1 cellular context compared by ENCODE assay signal in the genomic region with DNA sequence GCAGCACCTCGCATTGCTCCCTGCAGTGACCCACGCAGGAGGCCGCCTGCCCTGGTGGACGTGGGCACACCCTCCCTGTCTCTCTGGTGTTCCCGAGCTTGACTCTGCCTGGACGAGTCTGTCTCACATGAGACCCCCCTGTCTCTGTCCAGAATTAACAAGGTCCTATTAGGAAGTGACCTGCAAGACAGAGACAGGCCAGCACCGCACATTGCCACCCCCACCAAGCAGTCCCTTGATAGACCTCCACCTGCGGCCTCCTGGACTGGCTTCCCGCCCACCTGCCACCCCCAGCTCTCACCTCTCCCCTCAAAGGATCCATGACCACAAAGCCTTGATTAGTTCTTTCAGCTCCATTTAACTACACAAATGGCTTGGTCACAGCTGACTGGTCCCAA.
TF ChIP-seq lines count a peak whose summit lies in the region.

No MANE protein-coding gene starts in this region.

TF ChIP-seq in HepG2, 621 proteins besides CTCF, POLR2A, EP300 and RAD21:
- TF ChIP-seq ZNF772 (CRISPR knock-in tag; IDR thresholded peaks at IDR 0.05), result no peak
- TF ChIP-seq MIER3 (CRISPR knock-in tag; IDR thresholded peaks at IDR 0.05; ENCODE audit: borderline replicate concordance), result no peak
- TF ChIP-seq ZNF652 (CRISPR knock-in tag; IDR thresholded peaks at IDR 0.05; ENCODE audit: borderline replicate concordance, low read depth), result no peak
- TF ChIP-seq, protein P1, sequence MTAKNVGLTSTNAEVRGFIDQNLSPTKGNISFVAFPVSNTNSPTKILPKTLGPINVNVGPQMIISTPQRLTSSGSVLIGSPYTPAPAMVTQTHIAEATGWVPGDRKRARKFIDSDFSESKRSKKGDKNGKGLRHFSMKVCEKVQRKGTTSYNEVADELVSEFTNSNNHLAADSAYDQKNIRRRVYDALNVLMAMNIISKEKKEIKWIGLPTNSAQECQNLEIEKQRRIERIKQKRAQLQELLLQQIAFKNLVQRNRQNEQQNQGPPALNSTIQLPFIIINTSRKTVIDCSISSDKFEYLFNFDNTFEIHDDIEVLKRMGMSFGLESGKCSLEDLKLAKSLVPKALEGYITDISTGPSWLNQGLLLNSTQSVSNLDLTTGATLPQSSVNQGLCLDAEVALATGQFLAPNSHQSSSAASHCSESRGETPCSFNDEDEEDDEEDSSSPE (CRISPR knock-in tag; IDR thresholded peaks at IDR 0.05), result no peak
- TF ChIP-seq ZNF24 (IDR thresholded peaks at IDR 0.05), result no peak
- no peak for TF ChIP-seq ZNF446 (CRISPR knock-in tag; IDR thresholded peaks at IDR 0.05)
- no peak for TF ChIP-seq YY1 (IDR thresholded peaks at IDR 0.05; ENCODE audit: insufficient read depth, insufficient replicate concordance, low read depth, low read length)
- no peak for TF ChIP-seq ZNF274 (CRISPR knock-in tag; IDR thresholded peaks at IDR 0.05)
- TF ChIP-seq, protein P2, sequence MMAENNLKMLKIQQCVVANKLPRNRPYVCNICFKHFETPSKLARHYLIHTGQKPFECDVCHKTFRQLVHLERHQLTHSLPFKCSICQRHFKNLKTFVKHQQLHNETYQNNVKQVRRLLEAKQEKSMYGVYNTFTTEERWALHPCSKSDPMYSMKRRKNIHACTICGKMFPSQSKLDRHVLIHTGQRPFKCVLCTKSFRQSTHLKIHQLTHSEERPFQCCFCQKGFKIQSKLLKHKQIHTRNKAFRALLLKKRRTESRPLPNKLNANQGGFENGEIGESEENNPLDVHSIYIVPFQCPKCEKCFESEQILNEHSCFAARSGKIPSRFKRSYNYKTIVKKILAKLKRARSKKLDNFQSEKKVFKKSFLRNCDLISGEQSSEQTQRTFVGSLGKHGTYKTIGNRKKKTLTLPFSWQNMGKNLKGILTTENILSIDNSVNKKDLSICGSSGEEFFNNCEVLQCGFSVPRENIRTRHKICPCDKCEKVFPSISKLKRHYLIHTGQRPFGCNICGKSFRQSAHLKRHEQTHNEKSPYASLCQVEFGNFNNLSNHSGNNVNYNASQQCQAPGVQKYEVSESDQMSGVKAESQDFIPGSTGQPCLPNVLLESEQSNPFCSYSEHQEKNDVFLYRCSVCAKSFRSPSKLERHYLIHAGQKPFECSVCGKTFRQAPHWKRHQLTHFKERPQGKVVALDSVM (CRISPR knock-in tag; IDR thresholded peaks at IDR 0.05), result no peak
- TF ChIP-seq IRF2 (CRISPR knock-in tag; IDR thresholded peaks at IDR 0.05), result no peak
- TF ChIP-seq, protein P3, sequence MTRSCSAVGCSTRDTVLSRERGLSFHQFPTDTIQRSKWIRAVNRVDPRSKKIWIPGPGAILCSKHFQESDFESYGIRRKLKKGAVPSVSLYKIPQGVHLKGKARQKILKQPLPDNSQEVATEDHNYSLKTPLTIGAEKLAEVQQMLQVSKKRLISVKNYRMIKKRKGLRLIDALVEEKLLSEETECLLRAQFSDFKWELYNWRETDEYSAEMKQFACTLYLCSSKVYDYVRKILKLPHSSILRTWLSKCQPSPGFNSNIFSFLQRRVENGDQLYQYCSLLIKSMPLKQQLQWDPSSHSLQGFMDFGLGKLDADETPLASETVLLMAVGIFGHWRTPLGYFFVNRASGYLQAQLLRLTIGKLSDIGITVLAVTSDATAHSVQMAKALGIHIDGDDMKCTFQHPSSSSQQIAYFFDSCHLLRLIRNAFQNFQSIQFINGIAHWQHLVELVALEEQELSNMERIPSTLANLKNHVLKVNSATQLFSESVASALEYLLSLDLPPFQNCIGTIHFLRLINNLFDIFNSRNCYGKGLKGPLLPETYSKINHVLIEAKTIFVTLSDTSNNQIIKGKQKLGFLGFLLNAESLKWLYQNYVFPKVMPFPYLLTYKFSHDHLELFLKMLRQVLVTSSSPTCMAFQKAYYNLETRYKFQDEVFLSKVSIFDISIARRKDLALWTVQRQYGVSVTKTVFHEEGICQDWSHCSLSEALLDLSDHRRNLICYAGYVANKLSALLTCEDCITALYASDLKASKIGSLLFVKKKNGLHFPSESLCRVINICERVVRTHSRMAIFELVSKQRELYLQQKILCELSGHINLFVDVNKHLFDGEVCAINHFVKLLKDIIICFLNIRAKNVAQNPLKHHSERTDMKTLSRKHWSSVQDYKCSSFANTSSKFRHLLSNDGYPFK (CRISPR knock-in tag; IDR thresholded peaks at IDR 0.05; ENCODE audit: borderline replicate concordance), result no peak
- TF ChIP-seq MAF1 (CRISPR knock-in tag; IDR thresholded peaks at IDR 0.05; ENCODE audit: borderline replicate concordance), result no peak
TF ChIP-seq in HepG2: peak in this region for 0.
